In genomic region chr2:15177103-15177502, GRCh38 we compare ENCODE assay signal across 8 cellular contexts.
DNase-seq lines count a peak whose midpoint lies in the region; ATAC-seq and TF ChIP-seq lines count a peak whose summit lies in the region.

No MANE protein-coding gene starts in this region.

- peaks cover 61% of the 10 kb centered on the region for H3K4me1 Mint-ChIP-seq in activated T-cell treated with anti-CD3 and anti-CD28 coated beads, Interleukin-2, amount 50 U/mL, for 72 hours (ENCODE audit: low read depth)
- H3K4me1 Mint-ChIP-seq in naive thymus-derived CD8-positive, alpha-beta T cell = peaks cover 12 to 33% (median 31%) of the 10 kb centered on the region in 4 donors

- DNase-seq in AG09309 (ENCODE audit: low read depth) (peak; percentile 10), NCI-H748 (lab: John Stamatoyannopoulos, UW; ENCODE audit: unreplicated experiment) (no peak), NCI-H187 (lab: John Stamatoyannopoulos, UW) (no peak), NCI-H128 (lab: John Stamatoyannopoulos, UW; ENCODE audit: unreplicated experiment) (no peak)
- peak; percentile 72 to 83 for DNase-seq in activated T-cell treated with anti-CD3 and anti-CD28 coated beads, Interleukin-2, amount 50 U/mL, for 72 hours
- DNase-seq in naive thymus-derived CD8-positive, alpha-beta T cell = peak in 9 of 10 donors; percentile 18 to 80 (median 47)

- peak overlapping the region; percentile 54 to 81 for H3K4me3 Mint-ChIP-seq in activated T-cell treated with anti-CD3 and anti-CD28 coated beads, Interleukin-2, amount 50 U/mL, for 72 hours
- H3K4me3 Mint-ChIP-seq in naive thymus-derived CD8-positive, alpha-beta T cell = peak overlapping the region in 8 of 10 donors; percentile 6 to 59 (median 50)

- no peak overlapping the region for H3K4me3 ChIP-seq in AG09309 (ENCODE audit: control insufficient read depth, low read depth, low read length)

- ATAC-seq in GM21390 (IDR thresholded peaks at IDR 0.05; ENCODE audit: unreplicated experiment) (peak; percentile 98), HG03575 (IDR thresholded peaks at IDR 0.05; ENCODE audit: extremely low read depth, insufficient number of reproducible peaks, low FRiP score, unreplicated experiment) (peak; percentile 98)
- ATAC-seq in activated T-cell treated with anti-CD3 and anti-CD28 coated beads, Interleukin-2, amount 50 U/mL, for 72 hours (replicated peaks in 1 of 2) = peak; percentile 96
- ATAC-seq in naive thymus-derived CD8-positive, alpha-beta T cell = peak; percentile 95 to 96

- peaks cover 8 to 24% of the 10 kb centered on the region in 2 donors for H3K36me3 Mint-ChIP-seq in activated T-cell treated with anti-CD3 and anti-CD28 coated beads, Interleukin-2, amount 50 U/mL, for 72 hours (ENCODE audit: insufficient read depth in 2 of 2)
- H3K36me3 Mint-ChIP-seq in naive thymus-derived CD8-positive, alpha-beta T cell = peaks cover 0 to 29% (median 26%) of the 10 kb centered on the region in 3 donors

- H3K9me3 Mint-ChIP-seq in activated T-cell treated with anti-CD3 and anti-CD28 coated beads, Interleukin-2, amount 50 U/mL, for 72 hours = no peaks in the 10 kb centered on the region
- H3K9me3 Mint-ChIP-seq in naive thymus-derived CD8-positive, alpha-beta T cell = no peaks in the 10 kb centered on the region

- peak overlapping the region; percentile 90 for H3K27ac Mint-ChIP-seq in activated T-cell treated with anti-CD3 and anti-CD28 coated beads, Interleukin-2, amount 50 U/mL, for 72 hours
- H3K27ac Mint-ChIP-seq in naive thymus-derived CD8-positive, alpha-beta T cell = peak overlapping the region; percentile 1 to 91 (median 50)

- peaks cover 53% of the 10 kb centered on the region for H3K27me3 Mint-ChIP-seq in activated T-cell treated with anti-CD3 and anti-CD28 coated beads, Interleukin-2, amount 50 U/mL, for 72 hours (ENCODE audit: low read depth)
- no peaks in the 10 kb centered on the region for H3K27me3 Mint-ChIP-seq in naive thymus-derived CD8-positive, alpha-beta T cell

- TF ChIP-seq CTCF in AG09309 (IDR thresholded peaks at IDR 0.05; ENCODE audit: control insufficient read depth, insufficient read depth, low read depth, low read length, missing control alignments) = no peak

- POLR2A ChIA-PET in naive thymus-derived CD8-positive, alpha-beta T cell (lab: Charles Lee) = no interaction called here

Comparison
In these comparisons a context has a peak if more than half of its experiments do, and no peak if none do; other contexts are left out.
1. DNase-seq: peak in AG09309 (single experiment), activated T-cell treated with anti-CD3 and anti-CD28 coated beads, Interleukin-2, amount 50 U/mL, for 72 hours (2 of 2) and naive thymus-derived CD8-positive, alpha-beta T cell (9 of 10); none in NCI-H748 (single experiment), NCI-H187 (0 of 2) and NCI-H128 (single experiment).
2. Peak in every context shown above with its lines, with median percentiles within 50 percentile points of each other: ATAC-seq.